Comparison of ENCODE assay signal across 1 cellular context in the genomic region with DNA sequence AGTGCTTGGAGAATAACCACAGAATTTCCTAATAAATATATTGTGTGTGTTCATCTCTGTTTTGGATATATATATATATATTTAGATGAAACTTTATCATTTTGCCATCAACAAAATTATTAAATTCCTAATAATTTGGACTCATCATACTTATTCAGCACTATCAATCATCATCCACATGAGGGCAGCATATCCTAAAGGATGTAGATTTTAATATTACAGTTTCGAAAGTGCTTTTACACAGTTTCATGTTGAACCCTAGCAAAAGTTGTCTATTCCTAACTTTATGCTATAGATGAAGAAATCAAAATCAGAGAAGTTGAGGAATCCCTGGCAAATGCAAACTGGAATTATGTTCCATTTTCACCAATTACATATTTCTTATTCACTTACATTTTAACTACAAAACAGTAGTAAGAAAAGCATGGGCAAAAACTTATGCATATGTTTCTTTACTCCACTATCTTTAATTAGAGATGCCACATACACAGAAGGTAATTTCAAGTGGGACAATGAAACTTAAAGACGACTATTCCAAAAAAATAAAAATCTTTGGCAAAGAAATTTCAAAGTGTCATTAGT.
TF ChIP-seq lines count a peak whose summit lies in the region.

No MANE protein-coding gene starts in this region.

TF ChIP-seq in HCT116, 20 proteins besides CTCF, POLR2A, EP300 and RAD21 (continued from another document):
- TF ChIP-seq, protein P1, sequence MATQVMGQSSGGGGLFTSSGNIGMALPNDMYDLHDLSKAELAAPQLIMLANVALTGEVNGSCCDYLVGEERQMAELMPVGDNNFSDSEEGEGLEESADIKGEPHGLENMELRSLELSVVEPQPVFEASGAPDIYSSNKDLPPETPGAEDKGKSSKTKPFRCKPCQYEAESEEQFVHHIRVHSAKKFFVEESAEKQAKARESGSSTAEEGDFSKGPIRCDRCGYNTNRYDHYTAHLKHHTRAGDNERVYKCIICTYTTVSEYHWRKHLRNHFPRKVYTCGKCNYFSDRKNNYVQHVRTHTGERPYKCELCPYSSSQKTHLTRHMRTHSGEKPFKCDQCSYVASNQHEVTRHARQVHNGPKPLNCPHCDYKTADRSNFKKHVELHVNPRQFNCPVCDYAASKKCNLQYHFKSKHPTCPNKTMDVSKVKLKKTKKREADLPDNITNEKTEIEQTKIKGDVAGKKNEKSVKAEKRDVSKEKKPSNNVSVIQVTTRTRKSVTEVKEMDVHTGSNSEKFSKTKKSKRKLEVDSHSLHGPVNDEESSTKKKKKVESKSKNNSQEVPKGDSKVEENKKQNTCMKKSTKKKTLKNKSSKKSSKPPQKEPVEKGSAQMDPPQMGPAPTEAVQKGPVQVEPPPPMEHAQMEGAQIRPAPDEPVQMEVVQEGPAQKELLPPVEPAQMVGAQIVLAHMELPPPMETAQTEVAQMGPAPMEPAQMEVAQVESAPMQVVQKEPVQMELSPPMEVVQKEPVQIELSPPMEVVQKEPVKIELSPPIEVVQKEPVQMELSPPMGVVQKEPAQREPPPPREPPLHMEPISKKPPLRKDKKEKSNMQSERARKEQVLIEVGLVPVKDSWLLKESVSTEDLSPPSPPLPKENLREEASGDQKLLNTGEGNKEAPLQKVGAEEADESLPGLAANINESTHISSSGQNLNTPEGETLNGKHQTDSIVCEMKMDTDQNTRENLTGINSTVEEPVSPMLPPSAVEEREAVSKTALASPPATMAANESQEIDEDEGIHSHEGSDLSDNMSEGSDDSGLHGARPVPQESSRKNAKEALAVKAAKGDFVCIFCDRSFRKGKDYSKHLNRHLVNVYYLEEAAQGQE (IDR thresholded peaks at IDR 0.05; ENCODE audit: low read depth) = no peak
- TF ChIP-seq EZH2 (IDR thresholded peaks at IDR 0.05) (no peak), ELF1 (IDR thresholded peaks at IDR 0.05; ENCODE audit: borderline replicate concordance, low read depth) (no peak), ATF3 (IDR thresholded peaks at IDR 0.05) (no peak), ZFX (IDR thresholded peaks at IDR 0.05) (no peak), EZH2phosphoT487 (IDR thresholded peaks at IDR 0.05; ENCODE audit: borderline replicate concordance) (no peak), TCF7L2 (IDR thresholded peaks at IDR 0.05; ENCODE audit: borderline replicate concordance, extremely low read depth, insufficient read depth, insufficient read length) (no peak), SRF (IDR thresholded peaks at IDR 0.05; ENCODE audit: low read depth) (no peak), JUND (IDR thresholded peaks at IDR 0.05) (no peak), YY1 (IDR thresholded peaks at IDR 0.05; ENCODE audit: extremely low read depth, insufficient replicate concordance, low read depth, low read length) (no peak)
- TF ChIP-seq, protein P2, sequence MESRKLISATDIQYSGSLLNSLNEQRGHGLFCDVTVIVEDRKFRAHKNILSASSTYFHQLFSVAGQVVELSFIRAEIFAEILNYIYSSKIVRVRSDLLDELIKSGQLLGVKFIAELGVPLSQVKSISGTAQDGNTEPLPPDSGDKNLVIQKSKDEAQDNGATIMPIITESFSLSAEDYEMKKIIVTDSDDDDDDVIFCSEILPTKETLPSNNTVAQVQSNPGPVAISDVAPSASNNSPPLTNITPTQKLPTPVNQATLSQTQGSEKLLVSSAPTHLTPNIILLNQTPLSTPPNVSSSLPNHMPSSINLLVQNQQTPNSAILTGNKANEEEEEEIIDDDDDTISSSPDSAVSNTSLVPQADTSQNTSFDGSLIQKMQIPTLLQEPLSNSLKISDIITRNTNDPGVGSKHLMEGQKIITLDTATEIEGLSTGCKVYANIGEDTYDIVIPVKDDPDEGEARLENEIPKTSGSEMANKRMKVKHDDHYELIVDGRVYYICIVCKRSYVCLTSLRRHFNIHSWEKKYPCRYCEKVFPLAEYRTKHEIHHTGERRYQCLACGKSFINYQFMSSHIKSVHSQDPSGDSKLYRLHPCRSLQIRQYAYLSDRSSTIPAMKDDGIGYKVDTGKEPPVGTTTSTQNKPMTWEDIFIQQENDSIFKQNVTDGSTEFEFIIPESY (IDR thresholded peaks at IDR 0.05; ENCODE audit: extremely low read depth, insufficient replicate concordance, low read length) = no peak
